9 cellular contexts compared by ENCODE assay signal in genomic region chr7:109190766-109191165, GRCh38.
"Had no signal": no experiment of that assay in that cellular context is flagged by ENCODE, and none has a peak within 500 bp of the region (broad histone marks: within the 10 kb centered on the region; RNA-seq: fewer than 3 reads in every experiment).

No MANE protein-coding gene starts in this region.

- H3K4me3 ChIP-seq: GM23248, HAP-1 had no signal

- DNase-seq: GM23248, GOT3, H7, HFFc6, KG1 had no signal

- H3K4me3 Mint-ChIP-seq: HFFc6, IgD-negative memory B cell had no signal

- ATAC-seq: HCT116 had no signal

- H3K27ac Mint-ChIP-seq: HFFc6, IgD-negative memory B cell had no signal

- H3K9me3 ChIP-seq: HAP-1 had no signal

- H3K9ac ChIP-seq: GM23248 had no signal

- H3K4me1 Mint-ChIP-seq: IgD-negative memory B cell had no signal

- H3K4me1 ChIP-seq: HAP-1 had no signal

- H3K36me3 ChIP-seq: HAP-1 had no signal

- H3K27ac ChIP-seq: GM23248, HL-60 had no signal

- H3K27me3 Mint-ChIP-seq: IgD-negative memory B cell had no signal

- H3K36me3 Mint-ChIP-seq: IgD-negative memory B cell had no signal
